Comparison of ENCODE assay signal across 25 cellular contexts in the genomic region with DNA sequence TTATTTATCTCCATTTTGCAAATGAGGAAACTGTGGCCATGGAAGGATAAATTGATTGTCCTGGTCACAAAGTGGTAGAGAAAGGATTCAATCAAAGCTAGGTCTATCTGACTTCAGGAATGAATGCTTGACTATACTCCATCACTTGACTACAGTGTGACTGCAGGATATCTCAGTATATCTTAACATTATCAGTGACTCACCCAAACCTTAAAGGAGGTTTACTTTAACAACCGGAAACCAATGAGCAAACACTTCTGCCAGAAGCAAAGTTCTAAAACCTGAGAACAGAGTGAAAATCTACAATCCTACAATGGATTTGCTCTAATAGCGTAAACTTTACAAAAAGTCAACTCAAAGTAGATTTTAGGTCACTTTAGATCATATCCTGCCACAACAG.
DNase-seq lines count a peak whose midpoint lies in the region; ATAC-seq and TF ChIP-seq lines count a peak whose summit lies in the region.
"Had no signal": no experiment of that assay in that cellular context is flagged by ENCODE, and none has a peak within 500 bp of the region (broad histone marks: within the 10 kb centered on the region; RNA-seq: fewer than 3 reads in every experiment).

No MANE protein-coding gene starts in this region.

- H3K4me1 ChIP-seq in SK-N-SH (ENCODE audit: control insufficient read depth in 1 of 2, insufficient read depth in 2 of 2, low read depth in 1 of 2, low read length in 1 of 2) (peaks cover 0 to 3% of the 10 kb centered on the region in 2 experiments; a peak in 2 of 4 replicates), ascending aorta (no peaks in the 10 kb centered on the region)
- H3K4me1 ChIP-seq: BLaER1, pancreas, uterus had no signal

- H3K4me3 ChIP-seq in SK-N-SH (ENCODE audit: low read depth in 2 of 2, low read length in 1 of 2) = no peak overlapping the region
- no peak overlapping the region for H3K4me3 ChIP-seq in fibroblast of the aortic adventitia (ENCODE audit: low read depth, low read length)
- no peak overlapping the region for H3K4me3 ChIP-seq in ascending aorta
- H3K4me3 ChIP-seq: BLaER1, pancreas, uterus had no signal

- 70% methylated on average over 2 of the region's 2 CpGs for WGBS in SK-N-SH (ENCODE audit: low lambda C conversion rate)

- peaks cover 36% of the 10 kb centered on the region for H3K36me3 Mint-ChIP-seq in HFFc6 (ENCODE audit: low read depth)

- H3K27ac Mint-ChIP-seq in HFFc6 = peak overlapping the region; percentile 52
- H3K27ac Mint-ChIP-seq: activated CD4-positive, alpha-beta T cell treated with anti-CD3 and anti-CD28 coated beads, Interleukin-2, amount 10 ng/mL, durations not matched to agents 7 days and 5 days; activated naive CD8-positive, alpha-beta T cell treated with anti-CD3 and anti-CD28 coated beads, Interleukin-2, amount 10 ng/mL, durations not matched to agents 7 days and 5 days; memory B cell; naive thymus-derived CD8-positive, alpha-beta T cell had no signal

- H3K4me2 ChIP-seq in SK-N-SH = no peak overlapping the region
- H3K4me2 ChIP-seq: BLaER1 had no signal

- H3K4me1 Mint-ChIP-seq in HFFc6 (ENCODE audit: low read depth) = peaks cover 53% of the 10 kb centered on the region
- H3K4me1 Mint-ChIP-seq: activated CD4-positive, alpha-beta T cell treated with anti-CD3 and anti-CD28 coated beads, Interleukin-2, amount 10 ng/mL, durations not matched to agents 7 days and 5 days; memory B cell had no signal

- H3K36me3 ChIP-seq in SK-N-SH (replicated peaks in 1 of 2; ENCODE audit: control insufficient read depth in 1 of 2, insufficient read depth in 2 of 2, low read length in 1 of 2) (no peaks in the 10 kb centered on the region), ascending aorta (no peaks in the 10 kb centered on the region)
- H3K36me3 ChIP-seq: BLaER1, pancreas, uterus had no signal

- no peaks in the 10 kb centered on the region for H3K79me2 ChIP-seq in SK-N-SH (ENCODE audit: insufficient read depth)

- H3K9ac ChIP-seq in SK-N-SH = no peak overlapping the region
- H3K9ac ChIP-seq: BLaER1 had no signal

- H3K9me2 ChIP-seq in SK-N-SH = no peaks in the 10 kb centered on the region

- H4K20me1 ChIP-seq in SK-N-SH (ENCODE audit: insufficient read depth) = no peaks in the 10 kb centered on the region
- H4K20me1 ChIP-seq: BLaER1 had no signal

- peak; percentile 69 for DNase-seq in A172 (ENCODE audit: low spot score)
- peak; percentile 61 for DNase-seq in HFFc6
- DNase-seq in SK-N-SH = no peak
- DNase-seq in fibroblast of the aortic adventitia (ENCODE audit: low read depth) = peak; percentile 13
- DNase-seq in NCI-H1417 (lab: John Stamatoyannopoulos, UW) = no peak
- DNase-seq in germinal center (ENCODE audit: low spot score) = no peak
- no peak for DNase-seq in ascending aorta (ENCODE audit: low spot score in 2 of 2)
- DNase-seq: 8988T; activated CD4-positive, alpha-beta T cell treated with anti-CD3 and anti-CD28 coated beads, Interleukin-2, amount 10 ng/mL, durations not matched to agents 7 days and 5 days; activated naive CD8-positive, alpha-beta T cell treated with anti-CD3 and anti-CD28 coated beads, Interleukin-2, amount 10 ng/mL, durations not matched to agents 7 days and 5 days; cortex of kidney; GF-D8; naive thymus-derived CD8-positive, alpha-beta T cell; NCI-H1105 treated with DMSO at 0.1 percent for 48 hours; NCI-H526; pancreas; right cardiac atrium; SHP77 treated with DMSO at 0.1 percent for 48 hours; stimulated activated CD8-positive, alpha-beta memory T cell treated with anti-CD3 and anti-CD28 coated beads, Interleukin-4, amount 100 ng/mL, for 48 hours; substantia nigra; T-helper 1 cell; uterus had no signal

- ATAC-seq in GM21825 (IDR thresholded peaks at IDR 0.05; ENCODE audit: unreplicated experiment) = no peak
- ATAC-seq: naive thymus-derived CD8-positive, alpha-beta T cell; pancreas; right cardiac atrium had no signal

- POLR2A ChIA-PET in SK-N-SH (lab: Yijun Ruan, JAX) = no interaction called here

- no peaks in the 10 kb centered on the region for H3K9me3 ChIP-seq in SK-N-SH
- no peaks in the 10 kb centered on the region for H3K9me3 ChIP-seq in ascending aorta
- H3K9me3 ChIP-seq: pancreas, uterus had no signal

- CTCF ChIA-PET in SK-N-SH (lab: Yijun Ruan, JAX) = no interaction called here

- no peak for TF ChIP-seq RAD21 in SK-N-SH (IDR thresholded peaks at IDR 0.05; ENCODE audit: low read length)

- peaks cover 3% of the 10 kb centered on the region for H3F3A ChIP-seq in SK-N-SH (replicated peaks; ENCODE audit: insufficient read depth)

- H3K4me3 Mint-ChIP-seq in HFFc6 = peak overlapping the region; percentile 15; the same call in 1 of the 2 replicates
- H3K4me3 Mint-ChIP-seq: activated CD4-positive, alpha-beta T cell treated with anti-CD3 and anti-CD28 coated beads, Interleukin-2, amount 10 ng/mL, durations not matched to agents 7 days and 5 days; activated naive CD8-positive, alpha-beta T cell treated with anti-CD3 and anti-CD28 coated beads, Interleukin-2, amount 10 ng/mL, durations not matched to agents 7 days and 5 days; memory B cell; naive thymus-derived CD8-positive, alpha-beta T cell had no signal

- H3K27ac ChIP-seq in SK-N-SH (ENCODE audit: low read depth in 2 of 2, low read length in 1 of 2) (no peak overlapping the region), ascending aorta (no peak overlapping the region)
- H3K27ac ChIP-seq: BLaER1, pancreas, uterus had no signal

- H2AFZ ChIP-seq in SK-N-SH (ENCODE audit: low read depth) = no peak overlapping the region

- H3K27me3 ChIP-seq in SK-N-SH (ENCODE audit: insufficient read depth) = no peaks in the 10 kb centered on the region
- no peaks in the 10 kb centered on the region for H3K27me3 ChIP-seq in ascending aorta
- H3K27me3 ChIP-seq: BLaER1, pancreas, uterus had no signal

- no peaks in the 10 kb centered on the region for H3K27me3 Mint-ChIP-seq in HFFc6 (ENCODE audit: insufficient read depth)
- H3K27me3 Mint-ChIP-seq: activated CD4-positive, alpha-beta T cell treated with anti-CD3 and anti-CD28 coated beads, Interleukin-2, amount 10 ng/mL, durations not matched to agents 7 days and 5 days; activated naive CD8-positive, alpha-beta T cell treated with anti-CD3 and anti-CD28 coated beads, Interleukin-2, amount 10 ng/mL, durations not matched to agents 7 days and 5 days; memory B cell; naive thymus-derived CD8-positive, alpha-beta T cell had no signal

- intact Hi-C loops in ascending aorta (cut with DNase I) = no loop called here

- H3K9me3 Mint-ChIP-seq in HFFc6 = peaks cover 23% of the 10 kb centered on the region

- TF ChIP-seq CTCF in HFFc6 (IDR thresholded peaks at IDR 0.05) = no peak
- TF ChIP-seq CTCF in SK-N-SH (IDR thresholded peaks at IDR 0.05) = no peak
- TF ChIP-seq CTCF in fibroblast of the aortic adventitia (IDR thresholded peaks at IDR 0.05; ENCODE audit: insufficient read depth, low read length) = no peak
- no peak for TF ChIP-seq CTCF in ascending aorta (IDR thresholded peaks at IDR 0.05)

- no peak for TF ChIP-seq EP300 in SK-N-SH (IDR thresholded peaks at IDR 0.05; ENCODE audit: borderline replicate concordance in 1 of 2, low read depth in 1 of 2, low read length in 1 of 2)

TF ChIP-seq in SK-N-SH, 30 proteins besides CTCF, POLR2A, EP300 and RAD21:
- no peak for TF ChIP-seq GATA2 (CRISPR knock-in tag; IDR thresholded peaks at IDR 0.05)
- peak; percentile 27; the same call in 1 of the 2 replicates for TF ChIP-seq JUND (IDR thresholded peaks at IDR 0.05)
- no peak for TF ChIP-seq POLR2AphosphoS5 (IDR thresholded peaks at IDR 0.05; ENCODE audit: low read depth, low read length)
TF ChIP-seq in SK-N-SH: peak in this region for 1.

Comparison
In these comparisons a context has a peak if more than half of its experiments do, and no peak if none do; other contexts are left out.
1. DNase-seq: peak in A172 (single experiment), HFFc6 (single experiment) and fibroblast of the aortic adventitia (single experiment); none in SK-N-SH (single experiment), NCI-H1417 (0 of 3), germinal center (single experiment) and ascending aorta (0 of 2).